Comparison of ENCODE assay signal across 8 cellular contexts in the genomic region with DNA sequence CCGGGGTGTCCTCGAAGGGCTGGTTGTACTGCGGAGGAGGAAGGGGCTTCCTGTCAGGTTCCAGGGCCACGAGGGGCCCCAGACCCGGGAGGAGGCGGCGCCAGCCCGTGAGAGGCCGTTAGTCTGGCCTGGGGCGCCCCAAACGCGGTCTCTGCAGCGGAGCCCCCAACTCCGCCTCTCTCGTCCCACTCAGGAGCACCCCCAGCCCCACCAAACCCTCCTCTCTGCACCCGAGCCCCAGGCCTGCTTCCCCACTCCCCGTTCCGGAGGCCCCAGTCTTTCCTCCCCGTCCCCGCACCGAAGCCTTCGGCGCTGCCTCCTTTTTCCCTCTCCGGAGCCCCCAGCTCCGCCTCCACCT. TPM values are rescaled to one million over a fixed set of nuclear protein-coding genes. Genes with fewer than 3 reads are reported as not detected.
DNase-seq lines count a peak whose midpoint lies in the region; TF ChIP-seq lines count a peak whose summit lies in the region.

No MANE protein-coding gene starts in this region.

- no peak for TF ChIP-seq RAD21 in neural cell (conservative IDR thresholded peaks at IDR 0.05)

- H3F3A ChIP-seq in neural cell (ENCODE audit: insufficient read depth, low read length, poor library complexity, severe bottlenecking), result no peaks in the 10 kb centered on the region

- H3K9me3 ChIP-seq in neural cell (ENCODE audit: low read length), result no peaks in the 10 kb centered on the region

- H3K27ac ChIP-seq in coronary artery (no peak overlapping the region), neural cell (ENCODE audit: low read length) (no peak overlapping the region)

- H3K27me3 ChIP-seq in neural cell (ENCODE audit: insufficient read depth, low read depth, low read length), result no peaks in the 10 kb centered on the region

- H3K4me2 ChIP-seq in neural cell (ENCODE audit: low read length), result peak overlapping the region; percentile 71

- no peaks in the 10 kb centered on the region for H3K9me2 ChIP-seq in neural cell (ENCODE audit: insufficient read depth, low read length)

- H3K9ac ChIP-seq in neural cell (ENCODE audit: low read length), result no peak overlapping the region

- H3K27me3 Mint-ChIP-seq in IgD-negative memory B cell, result peaks cover 3% of the 10 kb centered on the region

- no peak overlapping the region for H3K27ac Mint-ChIP-seq in IgD-negative memory B cell

- peaks cover 33% of the 10 kb centered on the region for H3K79me2 ChIP-seq in neural cell (replicated peaks; ENCODE audit: insufficient read depth, low read length)

- peaks cover 2% of the 10 kb centered on the region for H3K36me3 Mint-ChIP-seq in IgD-negative memory B cell

- H3K4me1 Mint-ChIP-seq in IgD-negative memory B cell, result peaks cover 7 to 15% (median 11%) of the 10 kb centered on the region in 3 donors

- TF ChIP-seq CTCF in coronary artery (IDR thresholded peaks at IDR 0.05), result no peak
- TF ChIP-seq CTCF in neural cell (IDR thresholded peaks at IDR 0.05; ENCODE audit: poor library complexity, severe bottlenecking), result no peak

- DNase-seq in COLO668 (lab: John Stamatoyannopoulos, UW; ENCODE audit: unreplicated experiment), result peak; percentile 11
- DNase-seq in coronary artery (ENCODE audit: low spot score), result no peak
- DNase-seq in posterior cingulate gyrus, result no peak
- DNase-seq in ACHN, result no peak
- no peak for DNase-seq in ecto neural progenitor cell (ENCODE audit: low spot score)
- DNase-seq in activated CD4-positive, alpha-beta T cell treated with anti-CD3 and anti-CD28 coated beads for 48 hours, result no peak

- H3K4me3 Mint-ChIP-seq in IgD-negative memory B cell, result peak overlapping the region; percentile 74 to 99 (median 96)

- intact Hi-C loops in posterior cingulate gyrus (cut with DNase I), result loop anchor here (10.0 kb wide), 1 partner anchor 1261 kb away; no protein-coding TSS in a partner anchor

- H2AFZ ChIP-seq in neural cell (ENCODE audit: low read depth, low read length), result peak overlapping the region; percentile 73

- H4K20me1 ChIP-seq in neural cell (ENCODE audit: insufficient read depth), result no peaks in the 10 kb centered on the region

- no peaks in the 10 kb centered on the region for H3K9me3 Mint-ChIP-seq in IgD-negative memory B cell

- H3K36me3 ChIP-seq in neural cell (ENCODE audit: insufficient read depth, low read length), result no peaks in the 10 kb centered on the region

- H3K4me3 ChIP-seq in coronary artery, result peak overlapping the region; percentile 73
- peak overlapping the region; percentile 88 for H3K4me3 ChIP-seq in neural cell (ENCODE audit: low read length)

- TF ChIP-seq EP300 in neural cell (conservative IDR thresholded peaks at IDR 0.05; ENCODE audit: poor library complexity, severe bottlenecking), result no peak

- in situ Hi-C loops in ACHN (cut with HindIII; ENCODE audit: low pct_ligation_motif_present, low pct_unique_long_range_greater_than_20kb, low sequenced_read_pairs), result no loop called here

TF ChIP-seq in neural cell, 6 proteins besides CTCF, POLR2A, EP300 and RAD21:
- TF ChIP-seq TAF1 (IDR thresholded peaks at IDR 0.05; ENCODE audit: low read depth) (no peak), MXI1 (conservative IDR thresholded peaks at IDR 0.05; ENCODE audit: poor library complexity, severe bottlenecking) (no peak)

RNA-seq across cellular contexts. Expression of a gene that starts 0.5 kb away (rescaled TPM):
- polyA plus RNA-seq in IgD-negative memory B cell (not detected), neural cell (1.3 and 3.3 TPM in 2 replicates)
- 1.2 and 1.9 TPM in 2 replicates for polyA minus RNA-seq in neural cell
